ENCODE assay signal across 8 cellular contexts in genomic region chr14:89955418-89956293, GRCh38. TPM values are rescaled to one million over a fixed set of nuclear protein-coding genes. Genes with fewer than 3 reads are reported as not detected.
DNase-seq lines count a peak whose midpoint lies in the region; ATAC-seq and TF ChIP-seq lines count a peak whose summit lies in the region.

TSS of gene TDP1 (plus strand) at chr14:89955927. CDS start at chr14:89963115, 7,188 bp downstream.

- DNase-seq in AML-193 (lab: John Stamatoyannopoulos, UW) (peak; percentile 87 to 91), NCI-H510A (lab: John Stamatoyannopoulos, UW) (peak; percentile 91), chondrocyte (ENCODE audit: low spot score) (peak; percentile 99), kidney glomerular epithelial cell (lab: John Stamatoyannopoulos, UW) (peak; percentile 94)
- DNase-seq in activated CD4-positive, alpha-beta T cell treated with anti-CD3 and anti-CD28 coated beads for 24 hours (ENCODE audit: low read depth in 2 of 2), result peak; percentile 93
- DNase-seq in stimulated activated CD4-positive, alpha-beta T cell treated with anti-CD3 and anti-CD28 coated beads, Interleukin-1b, Interleukin-23, amount 100 ng/mL, for 1 hour (ENCODE audit: low read depth in 2 of 2), result peak; percentile 93

- H3K9me3 Mint-ChIP-seq in chondrocyte (ENCODE audit: low read depth), result no peaks in the 10 kb centered on the region

- H3K36me3 Mint-ChIP-seq in chondrocyte (ENCODE audit: low read depth), result no peaks in the 10 kb centered on the region

- H3K27ac Mint-ChIP-seq in chondrocyte (ENCODE audit: unreplicated experiment), result peak within 1 kb of the TSS; percentile 98

- H3K27me3 Mint-ChIP-seq in chondrocyte (ENCODE audit: low read depth), result no peaks in the 10 kb centered on the region

- peak; percentile 69 for ATAC-seq in HG03432 (IDR thresholded peaks at IDR 0.05; ENCODE audit: unreplicated experiment)

- peak within 1 kb of the TSS; percentile 99 for H3K4me3 Mint-ChIP-seq in chondrocyte (ENCODE audit: unreplicated experiment)

- TF ChIP-seq POLR2A in GM19099 (IDR thresholded peaks at IDR 0.05; ENCODE audit: extremely low read depth, insufficient read length, low read depth), result peak; percentile 84

- peaks cover 30% of the 10 kb centered on the region for H3K4me1 Mint-ChIP-seq in chondrocyte (ENCODE audit: low read depth)

- TF ChIP-seq CTCF in chondrocyte (IDR thresholded peaks at IDR 0.05), result peak; percentile 40

RNA-seq across cellular contexts. Expression of gene TDP1, which starts in this region (rescaled TPM):
- total RNA-seq in chondrocyte, result 13.4 to 17.3 TPM (median 15.0 TPM) in 3 replicates

Comparison
In these comparisons a context has a peak if more than half of its experiments do, and no peak if none do; other contexts are left out.
1. Peak in every context shown above with its lines: DNase-seq and ATAC-seq.